ENCODE assay signal across 18 cellular contexts in genomic region chr5:98299435-98299834, GRCh38.
A peak's percentile ranks its signal among the peaks of the same experiment; 100 is the strongest.
DNase-seq lines count a peak whose midpoint lies in the region; ATAC-seq, FAIRE-seq and TF ChIP-seq lines count a peak whose summit lies in the region.
"Had no signal": no experiment of that assay in that cellular context is flagged by ENCODE, and none has a peak within 500 bp of the region (broad histone marks: within the 10 kb centered on the region; RNA-seq: fewer than 3 reads in every experiment).

No MANE protein-coding gene starts in this region.

- no peaks in the 10 kb centered on the region for H3F3A ChIP-seq in GM23248 (ENCODE audit: insufficient read depth)

- H3K4me1 ChIP-seq in GM23248 (ENCODE audit: insufficient read depth) (peaks cover 7% of the 10 kb centered on the region; the same call in 1 of the 2 replicates), osteoblast (ENCODE audit: insufficient read depth, low read length) (peaks cover 19% of the 10 kb centered on the region)
- H3K4me1 ChIP-seq: Caco-2 had no signal

- ATAC-seq in GM21576 (IDR thresholded peaks at IDR 0.05; ENCODE audit: unreplicated experiment): no peak
- no peak for ATAC-seq in omental fat pad (ENCODE audit: low FRiP score)

- no peaks in the 10 kb centered on the region for H4K20me1 ChIP-seq in GM23248 (ENCODE audit: insufficient read depth)
- H4K20me1 ChIP-seq in osteoblast (ENCODE audit: insufficient read depth, low read length): no peaks in the 10 kb centered on the region

- no peaks in the 10 kb centered on the region for H3K27me3 ChIP-seq in GM23248 (replicated peaks; ENCODE audit: insufficient read depth)
- H3K27me3 ChIP-seq in bronchial epithelial cell (ENCODE audit: control insufficient read depth, insufficient read depth, low read length): no peaks in the 10 kb centered on the region
- H3K27me3 ChIP-seq in osteoblast (ENCODE audit: insufficient read depth, low read length): no peaks in the 10 kb centered on the region

- no peak for FAIRE-seq in bronchial epithelial cell (lab: Jason Lieb, UNC)
- FAIRE-seq: A204.1, D721Med had no signal

- in situ Hi-C loops in GM23248 (cut with MboI) (no loop called here), G401 (cut with HindIII; ENCODE audit: low sequenced_read_pairs) (no loop called here)

- H3K36me3 ChIP-seq in GM23248 (ENCODE audit: low read depth) (no peaks in the 10 kb centered on the region), bronchial epithelial cell (ENCODE audit: control insufficient read depth, insufficient read depth, low read length) (no peaks in the 10 kb centered on the region), osteoblast (ENCODE audit: insufficient read depth, low read length) (no peaks in the 10 kb centered on the region)

- H3K9me2 ChIP-seq in GM23248 (ENCODE audit: insufficient read depth): no peaks in the 10 kb centered on the region

- peak overlapping the region; percentile 17 for H2AFZ ChIP-seq in GM23248
- peak overlapping the region; percentile 36 for H2AFZ ChIP-seq in osteoblast (ENCODE audit: low read length)

- H3K9me3 ChIP-seq in GM23248 (ENCODE audit: low read depth): no peaks in the 10 kb centered on the region
- no peaks in the 10 kb centered on the region for H3K9me3 ChIP-seq in osteoblast (ENCODE audit: low read depth, low read length)
- H3K9me3 ChIP-seq: Caco-2 had no signal

- H3K4me2 ChIP-seq in GM23248 (ENCODE audit: unreplicated experiment) (no peak overlapping the region), osteoblast (ENCODE audit: insufficient read depth, low read length) (no peak overlapping the region)
- H3K4me2 ChIP-seq: KMS-11 had no signal

- peak; percentile 35 for DNase-seq in GM23248
- peak; percentile 13 for DNase-seq in NCI-H226
- DNase-seq in bronchial epithelial cell (ENCODE audit: low read depth): peak; percentile 22
- no peak for DNase-seq in osteoblast (ENCODE audit: insufficient read length, low spot score, missing footprints)
- no peak for DNase-seq in omental fat pad (ENCODE audit: low spot score)
- DNase-seq in G401 (ENCODE audit: low spot score): no peak
- DNase-seq: ACHN; AML-193; Caco-2; CD4-positive, alpha-beta T cell; GF-D8; GOT3; H9 had no signal

- H3K79me2 ChIP-seq in GM23248 (ENCODE audit: insufficient read depth): no peaks in the 10 kb centered on the region
- no peaks in the 10 kb centered on the region for H3K79me2 ChIP-seq in osteoblast (ENCODE audit: insufficient read depth, low read length)

- H3K27ac ChIP-seq in GM23248 (no peak overlapping the region), osteoblast (ENCODE audit: low read depth, low read length) (peak overlapping the region; percentile 30)
- H3K27ac ChIP-seq: C4-2B, KMS-11 had no signal

- 88 to 93% methylated on average over 2 of the region's 2 CpGs for WGBS in GM23248 (ENCODE audit: low coverage in 1 of 2, low lambda C conversion rate in 2 of 2, missing lambda C conversion rate in 2 of 2), 2 experiments

- no peak overlapping the region for H3K4me3 ChIP-seq in GM23248
- H3K4me3 ChIP-seq in bronchial epithelial cell (ENCODE audit: low read depth, low read length): no peak overlapping the region
- H3K4me3 ChIP-seq in osteoblast (ENCODE audit: insufficient read depth, low read length): no peak overlapping the region

- no peak for TF ChIP-seq CTCF in bronchial epithelial cell (IDR thresholded peaks at IDR 0.05; ENCODE audit: insufficient read depth, low read length, severe bottlenecking)
- TF ChIP-seq CTCF in osteoblast (IDR thresholded peaks at IDR 0.05; ENCODE audit: extremely low read depth, low read depth, low read length): no peak
- TF ChIP-seq CTCF in omental fat pad (IDR thresholded peaks at IDR 0.05): no peak

- no peak overlapping the region for H3K9ac ChIP-seq in GM23248
- H3K9ac ChIP-seq: KMS-11 had no signal

Comparison
In these comparisons a context has a peak if more than half of its experiments do, and no peak if none do; other contexts are left out.
1. DNase-seq: peak in GM23248 (single experiment), NCI-H226 (single experiment) and bronchial epithelial cell (single experiment); none in osteoblast (single experiment), omental fat pad (single experiment) and G401 (single experiment).